ENCODE assay signal across 12 cellular contexts in genomic region chr12:124040286-124040685, GRCh38.
"Had no signal": no experiment of that assay in that cellular context is flagged by ENCODE, and none has a peak within 500 bp of the region (broad histone marks: within the 10 kb centered on the region; RNA-seq: fewer than 3 reads in every experiment).

No MANE protein-coding gene starts in this region.

- H3K4me3 Mint-ChIP-seq: activated CD4-positive, alpha-beta memory T cell treated with anti-CD3 and anti-CD28 coated beads for 36 hours; memory B cell; neural progenitor cell had no signal

- DNase-seq: activated CD4-positive, alpha-beta memory T cell treated with anti-CD3 and anti-CD28 coated beads for 36 hours; activated T-cell treated with anti-CD3 and anti-CD28 coated beads, Interleukin-2, amount 50 U/mL, for 48 hours; colonic mucosa; head of caudate nucleus; retina; T1000; thyroid gland; uterus had no signal

- ATAC-seq: esophagus mucosa, left lobe of liver had no signal

- H3K27ac Mint-ChIP-seq: activated CD4-positive, alpha-beta memory T cell treated with anti-CD3 and anti-CD28 coated beads for 36 hours; memory B cell; neural progenitor cell had no signal

- H3K4me1 Mint-ChIP-seq: memory B cell had no signal

- H3K36me3 Mint-ChIP-seq: activated CD4-positive, alpha-beta memory T cell treated with anti-CD3 and anti-CD28 coated beads for 36 hours had no signal

- H3K9me3 Mint-ChIP-seq: activated CD4-positive, alpha-beta memory T cell treated with anti-CD3 and anti-CD28 coated beads for 36 hours; memory B cell had no signal
